In genomic region chr1:205224736-205225135, GRCh38 we compare ENCODE assay signal across 26 cellular contexts.
"Had no signal": no experiment of that assay in that cellular context is flagged by ENCODE, and none has a peak within 500 bp of the region (broad histone marks: within the 10 kb centered on the region; RNA-seq: fewer than 3 reads in every experiment).

No MANE protein-coding gene starts in this region.

- H3K4me2 ChIP-seq: hepatocyte, smooth muscle cell had no signal

- H3K4me3 ChIP-seq: esophagus muscularis mucosa, gastroesophageal sphincter, heart left ventricle, hepatocyte, lung, prostate gland, right atrium auricular region, smooth muscle cell, suprapubic skin, transverse colon, upper lobe of right lung, uterus had no signal

- H3K79me2 ChIP-seq: hepatocyte had no signal

- H3K36me3 ChIP-seq: esophagus muscularis mucosa, gastroesophageal sphincter, heart left ventricle, prostate gland, right atrium auricular region, suprapubic skin, transverse colon, upper lobe of right lung, uterus had no signal

- H3K27me3 ChIP-seq: esophagus muscularis mucosa, foreskin keratinocyte, gastroesophageal sphincter, right atrium auricular region, suprapubic skin, upper lobe of right lung, uterus had no signal

- H2AFZ ChIP-seq: hepatocyte had no signal

- ATAC-seq: foreskin keratinocyte; gastroesophageal sphincter; heart left ventricle; left lobe of liver; natural killer cell; sciatic nerve; stimulated activated naive CD8-positive, alpha-beta T cell treated with anti-CD3 and anti-CD28 coated beads, Interleukin-15, amount 100 ng/mL, for 72 hours; upper lobe of right lung had no signal

- DNase-seq: effector CD8-positive, alpha-beta T cell; endodermal cell; foreskin keratinocyte; heart left ventricle; kidney; natural killer cell; nucleus accumbens; stimulated activated CD4-positive, alpha-beta T cell treated with anti-CD3 and anti-CD28 coated beads, Interleukin-12 subunit alpha, Interleukin-12 subunit beta, amount 100 ng/mL, for 4 hours; stimulated activated CD4-positive, alpha-beta T cell treated with anti-CD3 and anti-CD28 coated beads, Interleukin-1b, Interleukin-23, amount 100 ng/mL, for 48 hours; stimulated activated CD4-positive, alpha-beta T cell treated with anti-CD3 and anti-CD28 coated beads, Interleukin-4, amount 100 ng/mL, for 1 hour; stimulated activated CD8-positive, alpha-beta memory T cell treated with anti-CD3 and anti-CD28 coated beads, Interleukin-4, amount 100 ng/mL, for 48 hours; stimulated activated naive CD4-positive, alpha-beta T cell; stimulated activated naive CD8-positive, alpha-beta T cell treated with anti-CD3 and anti-CD28 coated beads, Interleukin-15, amount 100 ng/mL, for 72 hours; transverse colon; upper lobe of right lung; uterus had no signal

- H3K9me3 ChIP-seq: esophagus muscularis mucosa, gastroesophageal sphincter, heart left ventricle, prostate gland, right atrium auricular region, suprapubic skin, transverse colon, upper lobe of right lung, uterus had no signal

- H3K27ac ChIP-seq: esophagus muscularis mucosa, foreskin keratinocyte, gastroesophageal sphincter, heart left ventricle, hepatocyte, prostate gland, right atrium auricular region, suprapubic skin, transverse colon, upper lobe of right lung, uterus had no signal
